In genomic region chr10:130108934-130109604, GRCh38 we compare ENCODE assay signal across 8 cellular contexts. TPM values are rescaled to one million over a fixed set of nuclear protein-coding genes. Genes with fewer than 3 reads are reported as not detected.
DNase-seq lines count a peak whose midpoint lies in the region; ATAC-seq, FAIRE-seq and TF ChIP-seq lines count a peak whose summit lies in the region.

No MANE protein-coding gene starts in this region.

- peaks cover 0 to 11% (median 0%) of the 10 kb centered on the region in 9 donors for H3K36me3 ChIP-seq in heart right ventricle
- no peaks in the 10 kb centered on the region for H3K36me3 ChIP-seq in right atrium auricular region
- no peaks in the 10 kb centered on the region for H3K36me3 ChIP-seq in kidney (ENCODE audit: control insufficient read depth in 1 of 2, insufficient read depth in 2 of 2, low read length in 2 of 2)

- no peaks in the 10 kb centered on the region for H3K9me3 Mint-ChIP-seq in activated T-cell treated with anti-CD3 and anti-CD28 coated beads, Interleukin-2, amount 50 U/mL, for 72 hours
- H3K9me3 Mint-ChIP-seq in type B pancreatic cell (no peaks in the 10 kb centered on the region), CD14-positive monocyte (peaks cover 0 to 5% (median 0%) of the 10 kb centered on the region in 7 donors)

- peak overlapping the region; percentile 4 for H3K27ac Mint-ChIP-seq in activated T-cell treated with anti-CD3 and anti-CD28 coated beads, Interleukin-2, amount 50 U/mL, for 72 hours
- H3K27ac Mint-ChIP-seq in type B pancreatic cell (no peak overlapping the region), CD14-positive monocyte (peak overlapping the region in 2 of 7 donors; percentile 1 to 68)

- H3K4me1 ChIP-seq in heart right ventricle (peaks cover 0 to 37% (median 25%) of the 10 kb centered on the region in 9 donors), right atrium auricular region (peaks cover 0 to 16% of the 10 kb centered on the region in 2 donors), kidney (ENCODE audit: control insufficient read depth in 1 of 2, insufficient read depth in 1 of 2, low read depth in 1 of 2, low read length in 2 of 2) (peaks cover 8 to 13% of the 10 kb centered on the region in 2 donors)

- peak overlapping the region in 8 of 10 donors; percentile 71 to 93 (median 80) for H3K4me3 ChIP-seq in heart right ventricle
- H3K4me3 ChIP-seq in right atrium auricular region = peak overlapping the region in 1 of 2 donors; percentile 67
- H3K4me3 ChIP-seq in kidney (ENCODE audit: low read length in 2 of 2) = peak overlapping the region; percentile 98 to 100

- no peak for ATAC-seq in heart right ventricle
- no peak for ATAC-seq in activated T-cell treated with anti-CD3 and anti-CD28 coated beads, Interleukin-2, amount 50 U/mL, for 72 hours (replicated peaks in 1 of 2)

- peak overlapping the region in 1 of 2 donors; percentile 7 for H3K9ac ChIP-seq in kidney (ENCODE audit: low read length in 2 of 2)

- 48 to 52% methylated on average over 6 of the region's 6 CpGs for WGBS in heart right ventricle, 2 donors

- no peaks in the 10 kb centered on the region for H3K9me3 ChIP-seq in heart right ventricle
- H3K9me3 ChIP-seq in right atrium auricular region = no peaks in the 10 kb centered on the region
- H3K9me3 ChIP-seq in kidney (ENCODE audit: control insufficient read depth in 1 of 2, low read length in 2 of 2) = no peaks in the 10 kb centered on the region

- TF ChIP-seq CTCF in heart right ventricle (IDR thresholded peaks at IDR 0.05) (no peak), right atrium auricular region (IDR thresholded peaks at IDR 0.05) (no peak), kidney (IDR thresholded peaks at IDR 0.05; ENCODE audit: borderline replicate concordance, extremely low read depth, insufficient read depth) (no peak), type B pancreatic cell (conservative IDR thresholded peaks at IDR 0.05) (no peak), CD14-positive monocyte (IDR thresholded peaks at IDR 0.05) (no peak)

- H3K27me3 Mint-ChIP-seq in activated T-cell treated with anti-CD3 and anti-CD28 coated beads, Interleukin-2, amount 50 U/mL, for 72 hours (ENCODE audit: low read depth) = no peaks in the 10 kb centered on the region
- peaks cover 3% of the 10 kb centered on the region for H3K27me3 Mint-ChIP-seq in type B pancreatic cell
- peaks cover 0 to 3% (median 2%) of the 10 kb centered on the region in 3 donors for H3K27me3 Mint-ChIP-seq in CD14-positive monocyte (ENCODE audit: low read depth in 3 of 3)

- H3K27ac ChIP-seq in heart right ventricle (peak overlapping the region in 3 of 10 donors; percentile 84 to 98 (median 89)), right atrium auricular region (no peak overlapping the region), kidney (ENCODE audit: low read depth in 2 of 2, low read length in 2 of 2) (no peak overlapping the region)

- peaks cover 57% of the 10 kb centered on the region for H3K4me1 Mint-ChIP-seq in activated T-cell treated with anti-CD3 and anti-CD28 coated beads, Interleukin-2, amount 50 U/mL, for 72 hours (ENCODE audit: low read depth)
- H3K4me1 Mint-ChIP-seq in type B pancreatic cell (ENCODE audit: unreplicated experiment) = peaks cover 15% of the 10 kb centered on the region
- H3K4me1 Mint-ChIP-seq in CD14-positive monocyte = peaks cover 28% of the 10 kb centered on the region

- no peaks in the 10 kb centered on the region for H3K36me3 Mint-ChIP-seq in activated T-cell treated with anti-CD3 and anti-CD28 coated beads, Interleukin-2, amount 50 U/mL, for 72 hours (ENCODE audit: insufficient read depth in 2 of 2)
- H3K36me3 Mint-ChIP-seq in type B pancreatic cell = peaks cover 9% of the 10 kb centered on the region
- H3K36me3 Mint-ChIP-seq in CD14-positive monocyte = peaks cover 3 to 8% of the 10 kb centered on the region in 2 donors

- peak overlapping the region; percentile 99 for H3K4me3 Mint-ChIP-seq in activated T-cell treated with anti-CD3 and anti-CD28 coated beads, Interleukin-2, amount 50 U/mL, for 72 hours
- H3K4me3 Mint-ChIP-seq in type B pancreatic cell (peak overlapping the region; percentile 95), CD14-positive monocyte (no peak overlapping the region)

- H3K27me3 ChIP-seq in heart right ventricle = no peaks in the 10 kb centered on the region
- no peaks in the 10 kb centered on the region for H3K27me3 ChIP-seq in right atrium auricular region

- FAIRE-seq in kidney (lab: Jason Lieb, UNC) = no peak

- intact Hi-C loops in heart right ventricle (cut with DNase I) = loop anchor here in 1 of 10 donors (5.0 kb wide), 1 partner anchor 1077 kb away; no protein-coding TSS in a partner anchor
- intact Hi-C loops in kidney (cut with DNase I) = no loop called here
- intact Hi-C loops in CD14-positive monocyte (cut with micrococcal nuclease) = loop anchor here in 1 of 2 donors (5.0 kb wide), 1 partner anchor 1793 kb away; the partner anchor contains the start of gene PPP2R2D

- no peak for DNase-seq in heart right ventricle
- no peak for DNase-seq in right atrium auricular region (ENCODE audit: low spot score)
- DNase-seq in activated T-cell treated with anti-CD3 and anti-CD28 coated beads, Interleukin-2, amount 50 U/mL, for 72 hours = peak in 1 of 2 donors; percentile 35
- no peak for DNase-seq in kidney
- no peak for DNase-seq in type B pancreatic cell (ENCODE audit: extremely low spot score, unreplicated experiment)
- no peak for DNase-seq in activated effector memory CD4-positive, alpha-beta T cell treated with Interleukin-2 at 50 U/mL for 16 hours
- DNase-seq in CD14-positive monocyte (ENCODE audit: low spot score) = no peak
- no peak for DNase-seq in NCI-H1105 treated with DMSO at 0.1 percent for 48 hours (lab: John Stamatoyannopoulos, UW)

RNA-seq across cellular contexts. Expression of gene C10orf143, which starts 1.6 kb away (rescaled TPM):
- total RNA-seq in heart right ventricle = 1 to 10 TPM; 1.1 to 2.9 (median 2.1) TPM
- 1 to 10 TPM; 1.5 to 5.4 TPM for polyA plus RNA-seq in heart right ventricle
- 1 to 10 TPM in 1 of 2 donors, under 1 TPM in 1; 0.93 to 1.7 TPM for total RNA-seq in right atrium auricular region
- 10 to 100 TPM in 1 of 2 donors, 1 to 10 TPM in 1; 6.4 to 12.0 TPM for total RNA-seq in activated T-cell treated with anti-CD3 and anti-CD28 coated beads, Interleukin-2, amount 50 U/mL, for 72 hours
- total RNA-seq in kidney = 6.6 TPM
- 9.2 TPM for polyA plus RNA-seq in kidney (ENCODE audit: insufficient read depth, low read depth, low replicate concordance)
- total RNA-seq in type B pancreatic cell (ENCODE audit: low replicate concordance) = 1.8 and 3.0 TPM in 2 replicates
- polyA plus RNA-seq in CD14-positive monocyte = 10 to 100 TPM in 1 of 2 donors, 1 to 10 TPM in 1; 8.0 to 11.6 TPM

RNA-seq across cellular contexts. Expression of gene GLRX3, which starts 27.1 kb away (rescaled TPM):
- 10 to 100 TPM; 53.5 to 82.9 (median 65.5) TPM for total RNA-seq in heart right ventricle
- 100 to 1,000 TPM in 1 of 2 donors, 10 to 100 TPM in 1; 34.1 to 130 TPM for polyA plus RNA-seq in heart right ventricle
- 10 to 100 TPM; 38.9 to 49.5 TPM for total RNA-seq in right atrium auricular region
- total RNA-seq in activated T-cell treated with anti-CD3 and anti-CD28 coated beads, Interleukin-2, amount 50 U/mL, for 72 hours = 10 to 100 TPM; 58.5 to 69.3 TPM
- total RNA-seq in kidney = 52.5 TPM
- 70.4 TPM for polyA plus RNA-seq in kidney (ENCODE audit: insufficient read depth, low read depth, low replicate concordance)
- 73.2 and 77.4 TPM in 2 replicates for total RNA-seq in type B pancreatic cell (ENCODE audit: low replicate concordance)
- polyA plus RNA-seq in CD14-positive monocyte = 10 to 100 TPM; 78.2 to 94.1 TPM

Comparison
In these comparisons a context has a peak if more than half of its experiments do, and no peak if none do; other contexts are left out.
1. H3K4me3 Mint-ChIP-seq: peak in activated T-cell treated with anti-CD3 and anti-CD28 coated beads, Interleukin-2, amount 50 U/mL, for 72 hours (2 of 2) and type B pancreatic cell (single experiment); none in CD14-positive monocyte (0 of 2).